ENCODE assay signal across 34 cellular contexts in genomic region chr17:49459401-49459984, GRCh38. TPM values are rescaled to one million over a fixed set of nuclear protein-coding genes. Genes with fewer than 3 reads are reported as not detected.
DNase-seq lines count a peak whose midpoint lies in the region; ATAC-seq and TF ChIP-seq lines count a peak whose summit lies in the region.
"Had no signal": no experiment of that assay in that cellular context is flagged by ENCODE, and none has a peak within 500 bp of the region (broad histone marks: within the 10 kb centered on the region; RNA-seq: fewer than 3 reads in every experiment).

No MANE protein-coding gene starts in this region.

- H3K4me3 ChIP-seq in HEK293 (ENCODE audit: low read depth, low read length) (no peak overlapping the region), epithelial cell of esophagus (ENCODE audit: low read length) (no peak overlapping the region), osteoblast (ENCODE audit: insufficient read depth, low read length) (no peak overlapping the region), aorta (ENCODE audit: low read length in 2 of 2) (no peak overlapping the region)
- no peak overlapping the region for H3K4me3 ChIP-seq in CD8-positive, alpha-beta memory T cell (ENCODE audit: low read length)
- H3K4me3 ChIP-seq: BLaER1 treated with 17β-estradiol and CSF1 and Interleukin-3, amounts not matched to agents 10 nM and 100 nM; breast epithelium; gastroesophageal sphincter; sigmoid colon; upper lobe of left lung had no signal

- peaks cover 3 to 7% (median 5%) of the 10 kb centered on the region in 5 donors for H3K9me3 Mint-ChIP-seq in CD8-positive, alpha-beta memory T cell

- H3K27ac ChIP-seq in HEK293 (ENCODE audit: extremely low read depth, low read depth, low read length) (no peak overlapping the region), osteoblast (ENCODE audit: low read depth, low read length) (no peak overlapping the region), aorta (ENCODE audit: low read depth in 1 of 2, low read length in 2 of 2) (no peak overlapping the region)
- no peak overlapping the region for H3K27ac ChIP-seq in CD8-positive, alpha-beta memory T cell (ENCODE audit: low read depth, low read length)
- H3K27ac ChIP-seq: BLaER1 treated with 17β-estradiol and CSF1 and Interleukin-3, amounts not matched to agents 10 nM and 100 nM; breast epithelium; gastroesophageal sphincter; HL-60; sigmoid colon; upper lobe of left lung had no signal

- POLR2A ChIA-PET in HEK293 (lab: Yijun Ruan, JAX) = no interaction called here
- POLR2A ChIA-PET in CD8-positive, alpha-beta memory T cell (lab: Charles Lee) = no interaction called here

- no peaks in the 10 kb centered on the region for H4K20me1 ChIP-seq in osteoblast (ENCODE audit: insufficient read depth, low read length)
- H4K20me1 ChIP-seq: BLaER1 treated with 17β-estradiol and CSF1 and Interleukin-3, amounts not matched to agents 10 nM and 100 nM had no signal

- H3K36me3 ChIP-seq in HEK293 (ENCODE audit: control insufficient read depth in 2 of 2, insufficient read depth in 1 of 2, low read length in 2 of 2) = no peaks in the 10 kb centered on the region
- no peaks in the 10 kb centered on the region for H3K36me3 ChIP-seq in osteoblast (ENCODE audit: insufficient read depth, low read length)
- H3K36me3 ChIP-seq in CD8-positive, alpha-beta memory T cell (ENCODE audit: insufficient read depth, low read length) = no peaks in the 10 kb centered on the region
- H3K36me3 ChIP-seq in aorta (ENCODE audit: control insufficient read depth in 1 of 2, insufficient read depth in 2 of 2, low read length in 1 of 2) = no peaks in the 10 kb centered on the region
- H3K36me3 ChIP-seq: BLaER1 treated with 17β-estradiol and CSF1 and Interleukin-3, amounts not matched to agents 10 nM and 100 nM; breast epithelium; gastroesophageal sphincter; sigmoid colon; upper lobe of left lung had no signal

- H3K4me3 Mint-ChIP-seq in CD8-positive, alpha-beta memory T cell = no peak overlapping the region
- H3K4me3 Mint-ChIP-seq: activated CD4-positive, alpha-beta memory T cell treated with anti-CD3 and anti-CD28 coated beads, Interleukin-2, amount 10 ng/mL, durations not matched to agents 7 days and 5 days; immature natural killer cell had no signal

- intact Hi-C loops in aorta (cut with DNase I) = no loop called here

- H3K4me2 ChIP-seq in osteoblast (ENCODE audit: insufficient read depth, low read length) = no peak overlapping the region
- H3K4me2 ChIP-seq: SK-N-SH had no signal

- DNase-seq in epithelial cell of esophagus (ENCODE audit: low read depth) (no peak), osteoblast (ENCODE audit: insufficient read length, low spot score, missing footprints) (peak; percentile 70), left lobe of liver (ENCODE audit: low spot score) (no peak), aorta (no peak)
- no peak for DNase-seq in CD8-positive, alpha-beta memory T cell
- DNase-seq: activated CD4-positive, alpha-beta memory T cell treated with anti-CD3 and anti-CD28 coated beads, Interleukin-2, amount 10 ng/mL, durations not matched to agents 7 days and 5 days; activated CD4-positive, CD25-positive, alpha-beta regulatory T cell treated with anti-CD3 and anti-CD28 coated beads, Interleukin-2, amount 50 U/mL, for 72 hours; activated naive CD4-positive, alpha-beta T cell treated with anti-CD3 and anti-CD28 coated beads, Interleukin-2, amount 50 U/mL, for 16 hours; activated T-cell treated with anti-CD3 and anti-CD28 coated beads for 4 hours; amygdala; Calu3; DMS79; GDM1; GOT3; immature natural killer cell; Karpas-422; NCI-H1417 treated with DMSO at 0.1 percent for 48 hours; NCI-H2081; NCI-H2227 treated with DMSO at 0.1 percent for 48 hours; NK-92 treated with Interleukin-12 subunit alpha and Interleukin-12 subunit beta, amount 100 ng/mL, for 24 hours; PC-3; sigmoid colon; SK-N-SH; stimulated activated CD4-positive, alpha-beta T cell treated with anti-CD3 and anti-CD28 coated beads, Interleukin-4, amount 100 ng/mL, for 1 hour; substantia nigra; upper lobe of left lung had no signal

- H3K4me1 Mint-ChIP-seq in CD8-positive, alpha-beta memory T cell = no peaks in the 10 kb centered on the region

- H3K27me3 Mint-ChIP-seq in CD8-positive, alpha-beta memory T cell = peaks cover 44 to 86% of the 10 kb centered on the region in 2 donors

- H3K27ac Mint-ChIP-seq in CD8-positive, alpha-beta memory T cell = no peak overlapping the region
- H3K27ac Mint-ChIP-seq: activated CD4-positive, alpha-beta memory T cell treated with anti-CD3 and anti-CD28 coated beads, Interleukin-2, amount 10 ng/mL, durations not matched to agents 7 days and 5 days; activated T-helper 2 cell treated with anti-CD3 and anti-CD28 coated beads, Interferon-gamma antibody, Interleukin-2, Interleukin-4, amounts not matched to agents 10 μg/mL and 5 μg/mL and 100 μg/mL, durations not matched to agents 14 hours and 24 hours and 36 hours; progenitor cell of endocrine pancreas had no signal

- no peaks in the 10 kb centered on the region for H3K9me3 ChIP-seq in HEK293 (ENCODE audit: control insufficient read depth, insufficient read depth, low read depth, low read length)
- no peaks in the 10 kb centered on the region for H3K9me3 ChIP-seq in osteoblast (ENCODE audit: low read depth, low read length)
- no peaks in the 10 kb centered on the region for H3K9me3 ChIP-seq in CD8-positive, alpha-beta memory T cell (ENCODE audit: low read length)
- H3K9me3 ChIP-seq in aorta (ENCODE audit: control insufficient read depth, low read length) = peaks cover 3% of the 10 kb centered on the region
- H3K9me3 ChIP-seq: SK-N-SH had no signal

- peaks cover 0 to 9% (median 0%) of the 10 kb centered on the region in 3 donors for H3K36me3 Mint-ChIP-seq in CD8-positive, alpha-beta memory T cell

- 41 to 57% methylated on average over 7 of the region's 7 CpGs for WGBS in aorta, 2 donors

- peaks cover 39% of the 10 kb centered on the region for H3K27me3 ChIP-seq in osteoblast (ENCODE audit: insufficient read depth, low read length)
- peaks cover 7% of the 10 kb centered on the region for H3K27me3 ChIP-seq in CD8-positive, alpha-beta memory T cell (ENCODE audit: insufficient read depth, low read length, poor library complexity, severe bottlenecking)
- peaks cover 0 to 2% of the 10 kb centered on the region in 2 donors for H3K27me3 ChIP-seq in aorta (ENCODE audit: control insufficient read depth in 1 of 2, insufficient read depth in 2 of 2, low read length in 1 of 2)
- H3K27me3 ChIP-seq: upper lobe of left lung had no signal

- CTCF ChIA-PET in HEK293 (lab: Yijun Ruan, JAX) = interaction anchor here (1.7 to 4.0 kb wide), 3 partner anchors 24 to 97 kb away, joined by 6 to 30 read pairs (median 10); no protein-coding TSS in a partner anchor
- CTCF ChIA-PET in CD8-positive, alpha-beta memory T cell (lab: Charles Lee) = interaction anchor here (0.8 kb wide), 1 partner anchor 12 kb away, joined by 3 read pairs; no protein-coding TSS in a partner anchor

- H3K4me1 ChIP-seq in HEK293 (ENCODE audit: control insufficient read depth, insufficient read depth, low read length) (no peaks in the 10 kb centered on the region; the same call in 1 of the 2 replicates), osteoblast (ENCODE audit: insufficient read depth, low read length) (peaks cover 12% of the 10 kb centered on the region), aorta (ENCODE audit: control insufficient read depth in 1 of 2, insufficient read depth in 2 of 2, low read length in 2 of 2) (no peaks in the 10 kb centered on the region)
- H3K4me1 ChIP-seq in CD8-positive, alpha-beta memory T cell (ENCODE audit: insufficient read depth, low read length) = no peaks in the 10 kb centered on the region
- H3K4me1 ChIP-seq: gastroesophageal sphincter, sigmoid colon, upper lobe of left lung had no signal

- ATAC-seq in left lobe of liver = no peak
- no peak for ATAC-seq in aorta (ENCODE audit: low FRiP score)
- ATAC-seq: gastroesophageal sphincter, PC-3 had no signal

- H3K79me2 ChIP-seq in osteoblast (ENCODE audit: insufficient read depth, low read length) = no peaks in the 10 kb centered on the region

- H2AFZ ChIP-seq in osteoblast (ENCODE audit: low read length) = no peak overlapping the region

- TF ChIP-seq CTCF in GM12872 (IDR thresholded peaks at IDR 0.05; ENCODE audit: insufficient read depth, low read depth, low read length) (0 out of 3 replicates have a peak, but pooled peaks have one; percentile 16), HEK293 (tag by site-specific recombination; IDR thresholded peaks at IDR 0.05) (no peak), epithelial cell of esophagus (IDR thresholded peaks at IDR 0.05; ENCODE audit: insufficient read depth, low read depth, low read length, missing control alignments) (peak; percentile 7), osteoblast (IDR thresholded peaks at IDR 0.05; ENCODE audit: extremely low read depth, low read depth, low read length) (peak; percentile 8)

TF ChIP-seq in HEK293, 187 proteins besides CTCF, POLR2A, EP300 and RAD21 (continues in another document):
- TF ChIP-seq EGR2 (tag by site-specific recombination; IDR thresholded peaks at IDR 0.05; ENCODE audit: low read depth) (0 out of 2 replicates have a peak, but pooled peaks have one; percentile 33), ZNF223 (tag by site-specific recombination; IDR thresholded peaks at IDR 0.05) (no peak), ZNF280C (tag by site-specific recombination; IDR thresholded peaks at IDR 0.05) (no peak), ZNF473 (tag by site-specific recombination; IDR thresholded peaks at IDR 0.05) (no peak)

RNA-seq across cellular contexts. Expression of gene NGFR, which starts 35.6 kb away (rescaled TPM):
- total RNA-seq in osteoblast (under 0.01 and 0.29 TPM in 2 replicates), left lobe of liver (14.0 TPM), aorta (10 to 100 TPM; 36.9 to 55.7 TPM)
- total RNA-seq in CD8-positive, alpha-beta memory T cell = under 1 TPM; 0.07 to 0.15 TPM
- polyA plus RNA-seq in CD8-positive, alpha-beta memory T cell = 0.37 TPM
- polyA plus RNA-seq in aorta = 1 to 10 TPM in 1 of 2 donors, under 1 TPM in 1; 0.75 to 1.4 TPM
- total RNA-seq: PC-3 had no signal

RNA-seq across cellular contexts. Expression of gene PHB1, which starts 44.8 kb away (rescaled TPM):
- total RNA-seq in osteoblast (71.7 and 71.9 TPM in 2 replicates), left lobe of liver (93.5 TPM), aorta (10 to 100 TPM; 73.2 to 76.0 TPM)
- 100 to 1,000 TPM; 440 to 450 TPM for total RNA-seq in CD8-positive, alpha-beta memory T cell
- polyA plus RNA-seq in CD8-positive, alpha-beta memory T cell = 164 TPM
- 10 to 100 TPM; 67.9 to 91.3 TPM for polyA plus RNA-seq in aorta

Comparison
In these comparisons a context has a peak if more than half of its experiments do, and no peak if none do; other contexts are left out.
1. RNA of gene NGFR, which starts 35.6 kb away (total RNA-seq): 36.9 to 55.7 TPM in aorta and 14.0 TPM in left lobe of liver (single experiment); 0.07 to 0.15 TPM in CD8-positive, alpha-beta memory T cell and under 0.01 to 0.29 TPM in osteoblast; every median in the first group is over 10 times any median in the second.